Comparison of ENCODE assay signal across 21 cellular contexts in the genomic region with DNA sequence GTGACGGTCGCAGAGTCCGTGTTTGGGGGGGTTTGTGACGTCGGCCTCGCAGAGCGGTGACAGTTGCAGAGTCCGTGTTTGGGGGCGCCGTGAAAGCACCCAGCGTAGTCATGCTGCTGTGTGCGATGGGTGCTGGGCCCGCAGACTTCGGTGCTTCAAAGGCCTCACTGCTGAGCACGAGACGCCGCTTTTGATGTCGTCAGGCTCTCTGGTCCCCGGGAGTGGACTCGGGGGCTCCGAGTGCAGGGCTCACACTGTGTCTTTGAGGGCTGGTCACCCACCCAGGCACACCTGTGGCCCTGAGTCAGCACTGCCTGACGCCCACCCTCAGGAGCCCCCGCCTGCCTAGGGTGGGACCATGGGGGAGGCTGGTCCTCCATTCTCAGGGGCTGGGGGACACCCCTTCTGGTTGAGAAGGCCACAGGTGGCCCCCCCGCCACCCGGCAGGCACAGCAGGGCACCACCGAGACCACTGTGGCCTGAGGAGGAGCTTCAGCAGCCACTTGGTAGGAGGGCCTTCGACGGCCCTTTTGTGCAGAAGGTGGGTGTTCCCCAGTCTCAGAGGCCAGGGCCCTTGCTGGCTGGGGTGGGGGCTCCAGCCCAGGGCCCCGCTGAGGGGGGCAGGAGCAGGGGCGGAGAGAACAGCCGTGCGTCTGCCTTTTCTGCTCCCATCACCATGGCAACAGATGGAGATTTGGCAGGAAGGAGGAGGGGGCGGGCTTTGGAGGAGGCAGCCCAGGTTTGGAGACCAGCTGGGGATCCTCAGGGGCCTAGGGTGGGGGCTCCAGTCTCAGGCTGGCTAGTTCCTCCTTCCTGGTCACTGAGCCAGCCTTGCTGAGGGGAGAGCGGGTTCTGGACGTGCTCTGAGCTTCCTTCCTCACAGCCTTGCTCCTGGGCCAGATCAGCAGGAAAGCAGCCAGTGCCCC. TPM values are rescaled to one million over a fixed set of nuclear protein-coding genes. Genes with fewer than 3 reads are reported as not detected.
DNase-seq lines count a peak whose midpoint lies in the region; ATAC-seq, FAIRE-seq and TF ChIP-seq lines count a peak whose summit lies in the region.
"Had no signal": no experiment of that assay in that cellular context is flagged by ENCODE, and none has a peak within 500 bp of the region (broad histone marks: within the 10 kb centered on the region; RNA-seq: fewer than 3 reads in every experiment).

No MANE protein-coding gene starts in this region.

- no peak for ATAC-seq in GM23338
- ATAC-seq: left ventricle myocardium superior; stimulated activated naive B cell treated with anti-CD40 and anti-IgM and Interleukin-4, amounts not matched to agents 10 μg/mL and 1 μg/mL and 100 μg/mL, for 72 hours; WTC11 had no signal

- no peak overlapping the region for H3K4me3 ChIP-seq in GM23338
- H3K4me3 ChIP-seq in mesenchymal stem cell (ENCODE audit: insufficient read depth in 1 of 2, low read depth in 1 of 2, low read length in 2 of 2): no peak overlapping the region
- H3K4me3 ChIP-seq in brain microvascular endothelial cell (ENCODE audit: low read depth, low read length): no peak overlapping the region
- H3K4me3 ChIP-seq: adrenal gland had no signal

- H2BK120ac ChIP-seq in mesenchymal stem cell (ENCODE audit: low read depth, low read length): no peak overlapping the region

- in situ Hi-C loops in brain microvascular endothelial cell (cut with HindIII; ENCODE audit: low pct_ligation_motif_present, low sequenced_read_pairs): no loop called here

- H3K27ac Mint-ChIP-seq in GM23338: no peak overlapping the region
- H3K27ac Mint-ChIP-seq: activated CD4-positive, alpha-beta memory T cell treated with anti-CD3 and anti-CD28 coated beads for 36 hours; immature natural killer cell; nephron progenitor cell; stimulated activated naive B cell treated with anti-CD40 and anti-IgM and Interleukin-4, amounts not matched to agents 10 μg/mL and 1 μg/mL and 100 μg/mL, for 72 hours had no signal

- peak; percentile 75 for DNase-seq in Ammon's horn (ENCODE audit: low spot score)
- peak; percentile 44 for DNase-seq in GM23338 (ENCODE audit: low spot score)
- DNase-seq in caudate nucleus (lab: John Stamatoyannopoulos, UW): peak in 31 of 61 donors; percentile 9 to 79 (median 42)
- DNase-seq in mesenchymal stem cell: no peak
- no peak for DNase-seq in urothelium cell line (ENCODE audit: low spot score)
- DNase-seq in brain microvascular endothelial cell: no peak
- DNase-seq in NCI-H2196 treated with DMSO at 0.1 percent for 48 hours (lab: John Stamatoyannopoulos, UW; ENCODE audit: unreplicated experiment): no peak
- DNase-seq: activated CD4-positive, alpha-beta memory T cell treated with anti-CD3 and anti-CD28 coated beads for 36 hours; adrenal gland; central memory CD4-positive, alpha-beta T cell; effector CD8-positive, alpha-beta T cell; HCEC 1CT; immature natural killer cell; left ventricle myocardium superior; NCI-H1436; NCI-H226; nephron progenitor cell; stimulated activated CD4-positive, alpha-beta T cell treated with anti-CD3 and anti-CD28 coated beads, Interleukin-2, amount 100 ng/mL, for 24 hours; stimulated activated naive B cell treated with anti-CD40 and anti-IgM and Interleukin-4, amounts not matched to agents 10 μg/mL and 1 μg/mL and 100 μg/mL, for 72 hours; T-helper 9 cell had no signal

- H3K18ac ChIP-seq in mesenchymal stem cell (ENCODE audit: low read depth in 1 of 2, low read length in 2 of 2): no peak overlapping the region

- no peak for FAIRE-seq in urothelium cell line (lab: Jason Lieb, UNC)

- H3K23ac ChIP-seq in mesenchymal stem cell (ENCODE audit: low read length in 2 of 2): no peak overlapping the region

- H4K91ac ChIP-seq in mesenchymal stem cell (ENCODE audit: low read length): no peak overlapping the region

- H3F3A ChIP-seq in GM23338 (replicated peaks; ENCODE audit: low read depth): no peaks in the 10 kb centered on the region

- H4K20me1 ChIP-seq in GM23338 (replicated peaks; ENCODE audit: insufficient read depth): no peaks in the 10 kb centered on the region; the same call in none of the 2 replicates

- no peak overlapping the region for H2AK5ac ChIP-seq in mesenchymal stem cell (ENCODE audit: low read length, severe bottlenecking)

- no peaks in the 10 kb centered on the region for H3K4me1 Mint-ChIP-seq in GM23338
- H3K4me1 Mint-ChIP-seq: immature natural killer cell; nephron progenitor cell; stimulated activated naive B cell treated with anti-CD40 and anti-IgM and Interleukin-4, amounts not matched to agents 10 μg/mL and 1 μg/mL and 100 μg/mL, for 72 hours; WTC11 had no signal

- no peaks in the 10 kb centered on the region for H3K9me3 ChIP-seq in mesenchymal stem cell (ENCODE audit: control insufficient read depth, low read length)
- H3K9me3 ChIP-seq: adrenal gland had no signal

- H3K36me3 ChIP-seq in GM23338 (ENCODE audit: insufficient read depth): no peaks in the 10 kb centered on the region
- no peaks in the 10 kb centered on the region for H3K36me3 ChIP-seq in mesenchymal stem cell (ENCODE audit: control insufficient read depth in 1 of 2, insufficient read depth in 2 of 2, low read depth in 1 of 2, low read length in 2 of 2)
- no peaks in the 10 kb centered on the region for H3K36me3 ChIP-seq in brain microvascular endothelial cell (replicated peaks)
- H3K36me3 ChIP-seq: adrenal gland had no signal

- peaks cover 10% of the 10 kb centered on the region for H3K27me3 Mint-ChIP-seq in GM23338 (ENCODE audit: insufficient read depth, low read depth, poor library complexity)
- H3K27me3 Mint-ChIP-seq: activated CD4-positive, alpha-beta memory T cell treated with anti-CD3 and anti-CD28 coated beads for 36 hours had no signal

- no peak for TF ChIP-seq CTCF in GM23338 (conservative IDR thresholded peaks at IDR 0.05; ENCODE audit: low read depth in 2 of 2)
- TF ChIP-seq CTCF in brain microvascular endothelial cell (IDR thresholded peaks at IDR 0.05; ENCODE audit: low read depth, low read length, missing control alignments): no peak

- no peaks in the 10 kb centered on the region for H3K9me2 ChIP-seq in GM23338 (ENCODE audit: insufficient read depth)

- H3K79me1 ChIP-seq in mesenchymal stem cell (replicated peaks; ENCODE audit: low read length, poor library complexity, severe bottlenecking): no peaks in the 10 kb centered on the region

- no peak overlapping the region for H4K8ac ChIP-seq in mesenchymal stem cell (ENCODE audit: low read length)

- H2BK5ac ChIP-seq in mesenchymal stem cell (ENCODE audit: low read depth, low read length, poor library complexity, severe bottlenecking): no peak overlapping the region

- peaks cover 19% of the 10 kb centered on the region for H3K9me3 Mint-ChIP-seq in GM23338
- H3K9me3 Mint-ChIP-seq: activated CD4-positive, alpha-beta memory T cell treated with anti-CD3 and anti-CD28 coated beads for 36 hours; immature natural killer cell had no signal

- H2AFZ ChIP-seq in GM23338 (no peak overlapping the region), mesenchymal stem cell (ENCODE audit: low read depth, low read length) (no peak overlapping the region)

- H3K27me3 ChIP-seq in GM23338 (ENCODE audit: insufficient read depth) (no peaks in the 10 kb centered on the region), mesenchymal stem cell (ENCODE audit: control insufficient read depth in 1 of 2, insufficient read depth in 1 of 2, low read length in 2 of 2) (peaks cover 0 to 17% of the 10 kb centered on the region in 2 experiments), brain microvascular endothelial cell (replicated peaks) (no peaks in the 10 kb centered on the region)
- H3K27me3 ChIP-seq: adrenal gland had no signal

- WGBS in mesenchymal stem cell: 90% methylated on average over 35 of the region's 35 CpGs

- H3K4me2 ChIP-seq in GM23338: no peak overlapping the region
- H3K4me2 ChIP-seq in mesenchymal stem cell (ENCODE audit: low read length, poor library complexity, severe bottlenecking): no peak overlapping the region

- H2BK15ac ChIP-seq in mesenchymal stem cell (ENCODE audit: low read depth, poor library complexity, severe bottlenecking): peak overlapping the region; percentile 60

- H3K36me3 Mint-ChIP-seq in GM23338 (ENCODE audit: low read depth): peaks cover 22% of the 10 kb centered on the region
- H3K36me3 Mint-ChIP-seq: activated CD4-positive, alpha-beta memory T cell treated with anti-CD3 and anti-CD28 coated beads for 36 hours; immature natural killer cell; stimulated activated naive B cell treated with anti-CD40 and anti-IgM and Interleukin-4, amounts not matched to agents 10 μg/mL and 1 μg/mL and 100 μg/mL, for 72 hours had no signal

- no peak overlapping the region for H2BK12ac ChIP-seq in mesenchymal stem cell (ENCODE audit: low read length in 2 of 2)

- H3K4me1 ChIP-seq in GM23338 (ENCODE audit: insufficient read depth) (no peaks in the 10 kb centered on the region), mesenchymal stem cell (ENCODE audit: control insufficient read depth, insufficient read depth, low read depth, low read length) (peaks cover 1% of the 10 kb centered on the region)
- H3K4me1 ChIP-seq: adrenal gland had no signal

- H3K9ac ChIP-seq in mesenchymal stem cell (ENCODE audit: low read length): no peak overlapping the region

- H3K4ac ChIP-seq in mesenchymal stem cell (ENCODE audit: low read depth in 1 of 2, low read length in 2 of 2): no peak overlapping the region

- H3K4me3 Mint-ChIP-seq in GM23338: no peak overlapping the region
- H3K4me3 Mint-ChIP-seq: activated CD4-positive, alpha-beta memory T cell treated with anti-CD3 and anti-CD28 coated beads for 36 hours; immature natural killer cell; nephron progenitor cell; stimulated activated naive B cell treated with anti-CD40 and anti-IgM and Interleukin-4, amounts not matched to agents 10 μg/mL and 1 μg/mL and 100 μg/mL, for 72 hours; WTC11 had no signal

- H3K27ac ChIP-seq in GM23338 (ENCODE audit: low read depth) (no peak overlapping the region), caudate nucleus (ENCODE audit: low read depth, low read length) (peak overlapping the region; percentile 73), mesenchymal stem cell (ENCODE audit: low read length, poor library complexity, severe bottlenecking) (no peak overlapping the region), brain microvascular endothelial cell (no peak overlapping the region)
- H3K27ac ChIP-seq: adrenal gland had no signal

- no peak overlapping the region for H3K14ac ChIP-seq in mesenchymal stem cell (ENCODE audit: low read length in 2 of 2)

- H3K79me2 ChIP-seq in GM23338 (replicated peaks; ENCODE audit: insufficient read depth): peaks cover 26% of the 10 kb centered on the region

RNA-seq across cellular contexts. Expression of a gene that starts 20.9 kb away (rescaled TPM):
- total RNA-seq in GM23338 (2014; rRNA removed; shearing (Covaris generic)): 15.0 and 20.3 TPM in 2 replicates
- polyA plus RNA-seq in GM23338 (2016; fragmentation: Nextera tagmentation; extraction: Ambion mirVana): 7.2 and 10.1 TPM in 2 replicates
- polyA plus RNA-seq in mesenchymal stem cell (2013, experiment 1 of 2): 1.2 TPM
- polyA plus RNA-seq in mesenchymal stem cell (2013, experiment 2 of 2): 0.77 TPM

Comparison
In these comparisons a context has a peak if more than half of its experiments do, and no peak if none do; other contexts are left out.
1. DNase-seq: peak in Ammon's horn (single experiment), GM23338 (single experiment) and caudate nucleus (31 of 61); none in mesenchymal stem cell (single experiment), urothelium cell line (single experiment), brain microvascular endothelial cell (single experiment) and NCI-H2196 treated with DMSO at 0.1 percent for 48 hours (single experiment).